In genomic region chr10:79336739-79337138, GRCh38 we compare ENCODE assay signal across 1 cellular context.
TF ChIP-seq lines count a peak whose summit lies in the region.

No MANE protein-coding gene starts in this region.

TF ChIP-seq in HEK293, 187 proteins besides CTCF, POLR2A, EP300 and RAD21 (continued from another document):
- TF ChIP-seq ELK4 (IDR thresholded peaks at IDR 0.05; ENCODE audit: borderline replicate concordance, low read depth, low read length), result no peak
- no peak for TF ChIP-seq ZNF148 (tag by site-specific recombination; IDR thresholded peaks at IDR 0.05; ENCODE audit: borderline replicate concordance)
- TF ChIP-seq ZNF621 (tag by site-specific recombination; IDR thresholded peaks at IDR 0.05), result no peak
- no peak for TF ChIP-seq ZNF174 (tag by site-specific recombination; IDR thresholded peaks at IDR 0.05)
- peak; percentile 58 for TF ChIP-seq PRDM10 (tag by site-specific recombination; IDR thresholded peaks at IDR 0.05)
- peak; percentile 98 for TF ChIP-seq ZNF341 (tag by site-specific recombination; IDR thresholded peaks at IDR 0.05; ENCODE audit: low read depth)
- peak; percentile 86 for TF ChIP-seq ZBTB8A (tag by site-specific recombination; IDR thresholded peaks at IDR 0.05)
- no peak for TF ChIP-seq SP3 (tag by site-specific recombination; IDR thresholded peaks at IDR 0.05)
- no peak for TF ChIP-seq ATF2 (tag by site-specific recombination; IDR thresholded peaks at IDR 0.05; ENCODE audit: low read depth)
